In genomic region chr3:5732081-5732480, GRCh38 we compare ENCODE assay signal across 28 cellular contexts.
"Had no signal": no experiment of that assay in that cellular context is flagged by ENCODE, and none has a peak within 500 bp of the region (broad histone marks: within the 10 kb centered on the region; RNA-seq: fewer than 3 reads in every experiment).

No MANE protein-coding gene starts in this region.

- ATAC-seq: natural killer cell; psoas muscle; right cardiac atrium; sciatic nerve; stimulated activated memory B cell treated with anti-CD40 and anti-IgM and Interleukin-4, amounts not matched to agents 10 μg/mL and 1 μg/mL and 100 μg/mL, for 72 hours; stimulated activated naive CD8-positive, alpha-beta T cell treated with anti-CD3 and anti-CD28 coated beads, Interleukin-15, amount 100 ng/mL, for 72 hours; stimulated activated naive CD8-positive, alpha-beta T cell treated with anti-CD3 and anti-CD28 coated beads, Interleukin-15, Interleukin-2, amounts not matched to agents 100 U/mL and 50 U/mL, for 24 hours; upper lobe of right lung had no signal

- H2AFZ ChIP-seq: neural progenitor cell, parathyroid adenoma had no signal

- H3K4me2 ChIP-seq: neural progenitor cell, smooth muscle cell had no signal

- DNase-seq: natural killer cell; occipital lobe; ovary; posterior cingulate gyrus; psoas muscle; right cardiac atrium; spleen; stimulated activated CD4-positive, alpha-beta T cell treated with anti-CD3 and anti-CD28 coated beads, Interleukin-12 subunit alpha, Interleukin-12 subunit beta, amount 100 ng/mL, for 4 hours; stimulated activated CD4-positive, alpha-beta T cell treated with anti-CD3 and anti-CD28 coated beads, Interleukin-1b, Interleukin-23, amount 100 ng/mL, for 48 hours; stimulated activated CD4-positive, alpha-beta T cell treated with anti-CD3 and anti-CD28 coated beads, Interleukin-4, amount 100 ng/mL, for 1 hour; stimulated activated CD4-positive, alpha-beta T cell treated with anti-CD3 and anti-CD28 coated beads, Interleukin-4, amount 100 ng/mL, for 4 hours; stimulated activated CD8-positive, alpha-beta memory T cell treated with anti-CD3 and anti-CD28 coated beads, Interleukin-4, amount 100 ng/mL, for 48 hours; stimulated activated naive CD4-positive, alpha-beta T cell; stimulated activated naive CD8-positive, alpha-beta T cell treated with anti-CD3 and anti-CD28 coated beads, Interleukin-15, amount 100 ng/mL, for 72 hours; stimulated activated naive CD8-positive, alpha-beta T cell treated with anti-CD3 and anti-CD28 coated beads, Interleukin-15, Interleukin-2, amounts not matched to agents 100 U/mL and 50 U/mL, for 24 hours; substantia nigra; testis; tibial artery; transverse colon; upper lobe of right lung; uterus had no signal

- H3K4me1 ChIP-seq: parathyroid adenoma, psoas muscle, spleen, suprapubic skin, testis, tibial artery, transverse colon, upper lobe of right lung, uterus had no signal

- H3K36me3 ChIP-seq: neural progenitor cell, ovary, spleen, suprapubic skin, tibial artery, transverse colon, upper lobe of right lung, uterus had no signal

- H3K27ac ChIP-seq: neural progenitor cell, ovary, parathyroid adenoma, psoas muscle, skin epidermis, spleen, suprapubic skin, testis, tibial artery, transverse colon, upper lobe of right lung, uterus had no signal

- H3K27me3 ChIP-seq: neural progenitor cell, ovary, spleen, suprapubic skin, testis, tibial artery, transverse colon, upper lobe of right lung, uterus had no signal

- H3K4me3 ChIP-seq: neural progenitor cell, ovary, psoas muscle, skin epidermis, smooth muscle cell, spleen, suprapubic skin, testis, tibial artery, transverse colon, upper lobe of right lung, uterus had no signal

- H3K9ac ChIP-seq: neural progenitor cell, parathyroid adenoma had no signal

- H3K9me3 ChIP-seq: ovary, psoas muscle, spleen, suprapubic skin, testis, tibial artery, transverse colon, upper lobe of right lung, uterus had no signal

- H3K79me2 ChIP-seq: parathyroid adenoma had no signal
